20 cellular contexts compared by ENCODE assay signal in genomic region chr20:16607364-16608264, GRCh38. TPM values are rescaled to one million over a fixed set of nuclear protein-coding genes. Genes with fewer than 3 reads are reported as not detected.
DNase-seq lines count a peak whose midpoint lies in the region; ATAC-seq and TF ChIP-seq lines count a peak whose summit lies in the region.
"Had no signal": no experiment of that assay in that cellular context is flagged by ENCODE, and none has a peak within 500 bp of the region (broad histone marks: within the 10 kb centered on the region; RNA-seq: fewer than 3 reads in every experiment).

No MANE protein-coding gene starts in this region.

- H3K4me3 Mint-ChIP-seq in glutamatergic neuron (ENCODE audit: unreplicated experiment) (peak overlapping the region; percentile 31), WTC11 (no peak overlapping the region)
- H3K4me3 Mint-ChIP-seq: activated CD8-positive, alpha-beta memory T cell treated with anti-CD3 and anti-CD28 coated beads, Interleukin-2, amount 10 ng/mL, durations not matched to agents 7 days and 5 days; central memory CD8-positive, alpha-beta T cell; stimulated activated naive CD8-positive, alpha-beta T cell treated with anti-CD3 and anti-CD28 coated beads, Interleukin-15, amount 100 ng/mL, for 72 hours had no signal

- DNase-seq in NCI-H526 treated with DMSO at 0.1 percent for 48 hours (lab: John Stamatoyannopoulos, UW), result peak; percentile 51
- DNase-seq in glutamatergic neuron, result no peak
- peak in 2 of 3 donors; percentile 58 to 70 for DNase-seq in mucosa of descending colon
- no peak for DNase-seq in pons (ENCODE audit: low spot score)
- no peak for DNase-seq in WTC11 (ENCODE audit: low spot score)
- DNase-seq: activated CD8-positive, alpha-beta memory T cell treated with anti-CD3 and anti-CD28 coated beads, Interleukin-2, amount 10 ng/mL, durations not matched to agents 7 days and 5 days; activated effector memory CD4-positive, alpha-beta T cell treated with Interleukin-2 at 50 U/mL for 16 hours; effector memory CD4-positive, alpha-beta T cell; HCEC 1CT; mesendoderm; NCI-H774; PC-9; sigmoid colon; stimulated activated CD4-positive, alpha-beta T cell treated with anti-CD3 and anti-CD28 coated beads, Interleukin-2, amount 100 ng/mL, for 24 hours; stimulated activated naive CD8-positive, alpha-beta T cell treated with anti-CD3 and anti-CD28 coated beads, Interleukin-15, amount 100 ng/mL, for 72 hours; uterus had no signal

- ATAC-seq in mucosa of descending colon (peak; percentile 88), HG03095 (IDR thresholded peaks at IDR 0.05; ENCODE audit: unreplicated experiment) (no peak), WTC11 (no peak)
- ATAC-seq: activated CD8-positive, alpha-beta memory T cell treated with anti-CD3 and anti-CD28 coated beads, Interleukin-2, amount 10 ng/mL, durations not matched to agents 7 days and 5 days; stimulated activated naive CD8-positive, alpha-beta T cell treated with anti-CD3 and anti-CD28 coated beads, Interleukin-15, amount 100 ng/mL, for 72 hours had no signal

- H3K4me1 Mint-ChIP-seq in glutamatergic neuron (ENCODE audit: low read depth, unreplicated experiment), result peaks cover 30% of the 10 kb centered on the region
- H3K4me1 Mint-ChIP-seq in WTC11, result no peaks in the 10 kb centered on the region
- H3K4me1 Mint-ChIP-seq: activated CD8-positive, alpha-beta memory T cell treated with anti-CD3 and anti-CD28 coated beads, Interleukin-2, amount 10 ng/mL, durations not matched to agents 7 days and 5 days; central memory CD8-positive, alpha-beta T cell; stimulated activated naive CD8-positive, alpha-beta T cell treated with anti-CD3 and anti-CD28 coated beads, Interleukin-15, amount 100 ng/mL, for 72 hours had no signal

- H3K9me3 Mint-ChIP-seq in glutamatergic neuron (ENCODE audit: unreplicated experiment) (peaks cover 3% of the 10 kb centered on the region), WTC11 (peaks cover 14% of the 10 kb centered on the region)
- H3K9me3 Mint-ChIP-seq: central memory CD8-positive, alpha-beta T cell; stimulated activated naive CD8-positive, alpha-beta T cell treated with anti-CD3 and anti-CD28 coated beads, Interleukin-15, amount 100 ng/mL, for 72 hours had no signal

- H3K4me1 ChIP-seq in mucosa of descending colon (ENCODE audit: low read depth) (peaks cover 21% of the 10 kb centered on the region), subcutaneous abdominal adipose tissue (ENCODE audit: control insufficient read depth in 5 of 5, insufficient read depth in 5 of 5, low read length in 5 of 5) (peaks cover 2 to 28% (median 25%) of the 10 kb centered on the region in 5 donors)
- H3K4me1 ChIP-seq: uterus had no signal

- H3K27me3 ChIP-seq in subcutaneous abdominal adipose tissue (ENCODE audit: control insufficient read depth in 5 of 5, insufficient read depth in 4 of 5, low read length in 5 of 5), result no peaks in the 10 kb centered on the region
- H3K27me3 ChIP-seq: neutrophil, sigmoid colon, uterus had no signal

- no peaks in the 10 kb centered on the region for H3K36me3 ChIP-seq in mucosa of descending colon (ENCODE audit: low read depth)
- no peaks in the 10 kb centered on the region for H3K36me3 ChIP-seq in subcutaneous abdominal adipose tissue (ENCODE audit: control insufficient read depth in 5 of 5, insufficient read depth in 5 of 5, low read length in 5 of 5)
- H3K36me3 ChIP-seq: neutrophil, sigmoid colon, uterus had no signal

- TF ChIP-seq CTCF in glutamatergic neuron (IDR thresholded peaks at IDR 0.05; ENCODE audit: partially characterized antibody, unreplicated experiment) (no peak), mucosa of descending colon (IDR thresholded peaks at IDR 0.05) (no peak), WTC11 (IDR thresholded peaks at IDR 0.05) (no peak)

- H3K9ac ChIP-seq in subcutaneous abdominal adipose tissue (ENCODE audit: low read length in 5 of 5), result peak overlapping the region in 2 of 5 donors; percentile 0 to 44

- POLR2A ChIA-PET in WTC11 (lab: Charles Lee), result no interaction called here

- CTCF ChIA-PET in WTC11 (lab: Charles Lee), result no interaction called here

- H3K36me3 Mint-ChIP-seq in glutamatergic neuron (ENCODE audit: unreplicated experiment) (peaks cover 8% of the 10 kb centered on the region), WTC11 (no peaks in the 10 kb centered on the region)
- H3K36me3 Mint-ChIP-seq: activated CD8-positive, alpha-beta memory T cell treated with anti-CD3 and anti-CD28 coated beads, Interleukin-2, amount 10 ng/mL, durations not matched to agents 7 days and 5 days had no signal

- intact Hi-C loops in mucosa of descending colon (cut with DNase I, micrococcal nuclease), result no loop called here

- H3K4me3 ChIP-seq in mucosa of descending colon (no peak overlapping the region), subcutaneous abdominal adipose tissue (ENCODE audit: low read depth in 1 of 5, low read length in 5 of 5) (peak overlapping the region in 2 of 5 donors; percentile 6 to 16)
- H3K4me3 ChIP-seq: PC-9, sigmoid colon, uterus had no signal

- H3K27me3 Mint-ChIP-seq in glutamatergic neuron (ENCODE audit: unreplicated experiment) (no peaks in the 10 kb centered on the region), WTC11 (ENCODE audit: low read depth) (no peaks in the 10 kb centered on the region; the same call in 1 of the 2 replicates)
- H3K27me3 Mint-ChIP-seq: activated CD8-positive, alpha-beta memory T cell treated with anti-CD3 and anti-CD28 coated beads, Interleukin-2, amount 10 ng/mL, durations not matched to agents 7 days and 5 days had no signal

- H3K9me3 ChIP-seq in mucosa of descending colon (no peaks in the 10 kb centered on the region), subcutaneous abdominal adipose tissue (ENCODE audit: control insufficient read depth in 5 of 5, low read length in 5 of 5) (no peaks in the 10 kb centered on the region)
- H3K9me3 ChIP-seq: neutrophil, sigmoid colon, uterus had no signal

- peak overlapping the region; percentile 82 for H3K27ac ChIP-seq in subcutaneous abdominal adipose tissue (ENCODE audit: low read depth, low read length)
- H3K27ac ChIP-seq: neutrophil, PC-9, sigmoid colon, uterus had no signal

- H3K27ac Mint-ChIP-seq in glutamatergic neuron (ENCODE audit: unreplicated experiment) (peak overlapping the region; percentile 81), WTC11 (no peak overlapping the region)
- H3K27ac Mint-ChIP-seq: activated CD8-positive, alpha-beta memory T cell treated with anti-CD3 and anti-CD28 coated beads, Interleukin-2, amount 10 ng/mL, durations not matched to agents 7 days and 5 days; stimulated activated naive CD8-positive, alpha-beta T cell treated with anti-CD3 and anti-CD28 coated beads, Interleukin-15, amount 100 ng/mL, for 72 hours had no signal

TF ChIP-seq in WTC11, 78 proteins besides CTCF, POLR2A, EP300 and RAD21 (continues in another document):
- no peak for TF ChIP-seq SP1 (CRISPR knock-in tag; conservative IDR thresholded peaks at IDR 0.05)
- TF ChIP-seq, protein P1, sequence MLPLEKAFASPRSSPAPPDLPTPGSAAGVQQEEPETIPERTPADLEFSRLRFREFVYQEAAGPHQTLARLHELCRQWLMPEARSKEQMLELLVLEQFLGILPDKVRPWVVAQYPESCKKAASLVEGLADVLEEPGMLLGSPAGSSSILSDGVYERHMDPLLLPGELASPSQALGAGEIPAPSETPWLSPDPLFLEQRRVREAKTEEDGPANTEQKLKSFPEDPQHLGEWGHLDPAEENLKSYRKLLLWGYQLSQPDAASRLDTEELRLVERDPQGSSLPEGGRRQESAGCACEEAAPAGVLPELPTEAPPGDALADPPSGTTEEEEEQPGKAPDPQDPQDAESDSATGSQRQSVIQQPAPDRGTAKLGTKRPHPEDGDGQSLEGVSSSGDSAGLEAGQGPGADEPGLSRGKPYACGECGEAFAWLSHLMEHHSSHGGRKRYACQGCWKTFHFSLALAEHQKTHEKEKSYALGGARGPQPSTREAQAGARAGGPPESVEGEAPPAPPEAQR (CRISPR knock-in tag; IDR thresholded peaks at IDR 0.05), result no peak
- TF ChIP-seq ARID4B (CRISPR knock-in tag; IDR thresholded peaks at IDR 0.05; ENCODE audit: borderline replicate concordance), result no peak
- TF ChIP-seq GRHL2 (CRISPR knock-in tag; IDR thresholded peaks at IDR 0.05; ENCODE audit: insufficient replicate concordance, severe bottlenecking), result no peak
- no peak for TF ChIP-seq FOXK1 (CRISPR knock-in tag; IDR thresholded peaks at IDR 0.05)
- no peak for TF ChIP-seq NR2C2 (CRISPR knock-in tag; IDR thresholded peaks at IDR 0.05)

RNA-seq across cellular contexts. Expression of gene KIF16B, which starts 34.4 kb away (rescaled TPM):
- total RNA-seq in glutamatergic neuron (ENCODE audit: unreplicated experiment), result 27.0 TPM
- total RNA-seq in mucosa of descending colon, result 10 to 100 TPM; 48.5 to 81.7 (median 65.1) TPM
- 7.5 to 7.9 TPM (median 7.6 TPM) in 3 replicates for total RNA-seq in WTC11 (2021)

Comparison
In these comparisons a context has a peak if more than half of its experiments do, and no peak if none do; other contexts are left out.
1. DNase-seq: peak in NCI-H526 treated with DMSO at 0.1 percent for 48 hours (single experiment) and mucosa of descending colon (2 of 3); none in glutamatergic neuron (single experiment), pons (single experiment) and WTC11 (single experiment).